ENCODE assay signal across 9 cellular contexts in the genomic region with DNA sequence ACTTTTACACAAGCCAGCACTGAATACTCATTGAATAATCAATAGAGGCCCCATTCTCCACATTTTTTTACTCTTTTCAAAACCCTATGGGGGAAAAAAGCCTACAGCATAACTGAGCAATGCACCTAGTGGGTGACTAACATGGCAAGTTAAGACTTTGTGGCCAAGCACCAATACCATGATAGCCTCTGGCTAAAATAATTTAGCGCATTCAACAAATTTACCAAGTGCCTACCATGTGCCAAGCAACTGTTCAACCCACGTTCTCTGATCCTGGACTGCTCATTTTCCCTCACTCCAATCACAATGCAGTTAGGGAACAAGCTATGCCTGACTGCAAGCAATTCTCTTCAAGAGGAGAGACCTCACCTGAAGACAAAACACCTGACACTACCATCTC. TPM values are rescaled to one million over a fixed set of nuclear protein-coding genes. Genes with fewer than 3 reads are reported as not detected.
A peak's percentile ranks its signal among the peaks of the same experiment; 100 is the strongest.
DNase-seq lines count a peak whose midpoint lies in the region; ATAC-seq and TF ChIP-seq lines count a peak whose summit lies in the region.
"Had no signal": no experiment of that assay in that cellular context is flagged by ENCODE, and none has a peak within 500 bp of the region (broad histone marks: within the 10 kb centered on the region; RNA-seq: fewer than 3 reads in every experiment).

No MANE protein-coding gene starts in this region.

- 75% methylated on average over 2 of the region's 2 CpGs for WGBS in hepatocyte (ENCODE audit: low lambda C conversion rate, missing lambda C conversion rate)
- 48% methylated on average over 2 of the region's 2 CpGs for WGBS in suprapubic skin

- no peaks in the 10 kb centered on the region for H3K9me2 ChIP-seq in hepatocyte (replicated peaks; ENCODE audit: insufficient read depth)

- H3K27me3 ChIP-seq in hepatocyte (no peaks in the 10 kb centered on the region), suprapubic skin (no peaks in the 10 kb centered on the region)

- H3K36me3 ChIP-seq in hepatocyte (replicated peaks; ENCODE audit: insufficient read depth, low read depth), result no peaks in the 10 kb centered on the region
- peaks cover 11% of the 10 kb centered on the region for H3K36me3 ChIP-seq in suprapubic skin

- peak overlapping the region; percentile 92 to 98 for H3K4me3 Mint-ChIP-seq in activated T-cell treated with anti-CD3 and anti-CD28 coated beads, Interleukin-2, amount 50 U/mL, for 72 hours
- H3K4me3 Mint-ChIP-seq in WTC11, result peak overlapping the region; percentile 92

- peak overlapping the region; percentile 77 for H3K4me2 ChIP-seq in hepatocyte

- H3K4me3 ChIP-seq in hepatocyte, result peak overlapping the region; percentile 84
- peak overlapping the region; percentile 77 for H3K4me3 ChIP-seq in suprapubic skin

- POLR2A ChIA-PET in WTC11 (lab: Charles Lee), result no interaction called here

- no peak for DNase-seq in activated T-cell treated with anti-CD3 and anti-CD28 coated beads, Interleukin-2, amount 50 U/mL, for 72 hours
- DNase-seq in activated T-cell treated with anti-CD3 and anti-CD28 coated beads for 4 hours, result no peak
- no peak for DNase-seq in WTC11 (ENCODE audit: low spot score)
- no peak for DNase-seq in hepatocyte (ENCODE audit: low spot score)
- no peak for DNase-seq in suprapubic skin (ENCODE audit: low spot score in 2 of 2)
- no peak for DNase-seq in stimulated activated CD4-positive, alpha-beta T cell treated with anti-CD3 and anti-CD28 coated beads, Interleukin-2, amount 100 ng/mL, for 24 hours
- DNase-seq: activated gamma-delta T cell had no signal

- H3K4me1 ChIP-seq in hepatocyte (ENCODE audit: insufficient read depth), result peaks cover 43% of the 10 kb centered on the region
- peaks cover 71% of the 10 kb centered on the region for H3K4me1 ChIP-seq in suprapubic skin

- H3K4me1 Mint-ChIP-seq in activated T-cell treated with anti-CD3 and anti-CD28 coated beads, Interleukin-2, amount 50 U/mL, for 72 hours (ENCODE audit: low read depth), result peaks cover 47% of the 10 kb centered on the region
- peaks cover 72% of the 10 kb centered on the region for H3K4me1 Mint-ChIP-seq in WTC11

- peaks cover 70% of the 10 kb centered on the region for H3K79me2 ChIP-seq in hepatocyte

- H3K9me3 Mint-ChIP-seq in activated T-cell treated with anti-CD3 and anti-CD28 coated beads, Interleukin-2, amount 50 U/mL, for 72 hours, result no peaks in the 10 kb centered on the region
- no peaks in the 10 kb centered on the region for H3K9me3 Mint-ChIP-seq in WTC11

- no peak for ATAC-seq in activated T-cell treated with anti-CD3 and anti-CD28 coated beads, Interleukin-2, amount 50 U/mL, for 72 hours (replicated peaks in 1 of 2)
- no peak for ATAC-seq in WTC11
- ATAC-seq in GM18861 (IDR thresholded peaks at IDR 0.05; ENCODE audit: unreplicated experiment), result no peak
- ATAC-seq in GM21381 (IDR thresholded peaks at IDR 0.05; ENCODE audit: unreplicated experiment), result no peak

- peak overlapping the region; percentile 97 for H3K27ac Mint-ChIP-seq in activated T-cell treated with anti-CD3 and anti-CD28 coated beads, Interleukin-2, amount 50 U/mL, for 72 hours
- H3K27ac Mint-ChIP-seq in WTC11, result peak overlapping the region; percentile 87

- CTCF ChIA-PET in WTC11 (lab: Charles Lee), result interaction anchor here (1.0 kb wide), 1 partner anchor 267 kb away, joined by 3 read pairs; no protein-coding TSS in a partner anchor

- peaks cover 4 to 9% of the 10 kb centered on the region in 2 donors for H3K36me3 Mint-ChIP-seq in activated T-cell treated with anti-CD3 and anti-CD28 coated beads, Interleukin-2, amount 50 U/mL, for 72 hours (ENCODE audit: insufficient read depth in 2 of 2)
- peaks cover 28% of the 10 kb centered on the region for H3K36me3 Mint-ChIP-seq in WTC11

- TF ChIP-seq POLR2A in suprapubic skin (IDR thresholded peaks at IDR 0.05), result no peak

- TF ChIP-seq CTCF in WTC11 (IDR thresholded peaks at IDR 0.05), result no peak
- TF ChIP-seq CTCF in hepatocyte (IDR thresholded peaks at IDR 0.05; ENCODE audit: poor library complexity), result no peak
- TF ChIP-seq CTCF in suprapubic skin (IDR thresholded peaks at IDR 0.05), result no peak

- H3K9me3 ChIP-seq in hepatocyte (ENCODE audit: low read depth) (no peaks in the 10 kb centered on the region), suprapubic skin (no peaks in the 10 kb centered on the region)

- no peaks in the 10 kb centered on the region for H3K27me3 Mint-ChIP-seq in activated T-cell treated with anti-CD3 and anti-CD28 coated beads, Interleukin-2, amount 50 U/mL, for 72 hours (ENCODE audit: low read depth)
- H3K27me3 Mint-ChIP-seq in WTC11 (ENCODE audit: low read depth), result no peaks in the 10 kb centered on the region

- no peak overlapping the region for H2AFZ ChIP-seq in hepatocyte

- peaks cover 69% of the 10 kb centered on the region for H4K20me1 ChIP-seq in hepatocyte (ENCODE audit: insufficient read depth, poor library complexity, severe bottlenecking)

- no peak for TF ChIP-seq EP300 in suprapubic skin (IDR thresholded peaks at IDR 0.05)

- H3K27ac ChIP-seq in hepatocyte (peak overlapping the region; percentile 99), suprapubic skin (no peak overlapping the region)

TF ChIP-seq in WTC11, 78 proteins besides CTCF, POLR2A, EP300 and RAD21:
- TF ChIP-seq ZNF416 (CRISPR knock-in tag; IDR thresholded peaks at IDR 0.05), result no peak
TF ChIP-seq in WTC11: peak in this region for 0.

RNA-seq across cellular contexts. Expression of gene ANKRD10, which starts 3.0 kb away (rescaled TPM):
- 100 to 1,000 TPM; 139 to 142 TPM for total RNA-seq in activated T-cell treated with anti-CD3 and anti-CD28 coated beads, Interleukin-2, amount 50 U/mL, for 72 hours
- total RNA-seq in WTC11 (2021) (176 to 219 TPM (median 191 TPM) in 3 replicates), hepatocyte (135 and 143 TPM in 2 replicates), suprapubic skin (10 to 100 TPM; 39.5 to 94.4 (median 56.2) TPM)
- 104 and 135 TPM in 2 replicates for polyA plus RNA-seq in hepatocyte
